25 cellular contexts compared by ENCODE assay signal in genomic region chr17:68993112-68993511, GRCh38. TPM values are rescaled to one million over a fixed set of nuclear protein-coding genes. Genes with fewer than 3 reads are reported as not detected.
DNase-seq lines count a peak whose midpoint lies in the region; ATAC-seq and TF ChIP-seq lines count a peak whose summit lies in the region.
"Had no signal": no experiment of that assay in that cellular context is flagged by ENCODE, and none has a peak within 500 bp of the region (broad histone marks: within the 10 kb centered on the region; RNA-seq: fewer than 3 reads in every experiment).

No MANE protein-coding gene starts in this region.

- H3K27me3 ChIP-seq in RWPE2 (ENCODE audit: insufficient read depth, poor library complexity, severe bottlenecking) (no peaks in the 10 kb centered on the region), smooth muscle cell (ENCODE audit: low read depth) (no peaks in the 10 kb centered on the region)
- H3K27me3 ChIP-seq: ascending aorta, colonic mucosa, vagina had no signal

- H3F3A ChIP-seq in smooth muscle cell (ENCODE audit: low read depth), result no peaks in the 10 kb centered on the region

- peaks cover 3% of the 10 kb centered on the region for H3K4me1 ChIP-seq in RWPE2 (ENCODE audit: insufficient read depth, poor library complexity, severe bottlenecking)
- H3K4me1 ChIP-seq in smooth muscle cell (ENCODE audit: low read depth), result no peaks in the 10 kb centered on the region
- H3K4me1 ChIP-seq: ascending aorta, colonic mucosa, HAP-1, vagina had no signal

- 71% methylated on average over 4 of the region's 4 CpGs for WGBS in smooth muscle cell (ENCODE audit: low lambda C conversion rate)

- no peak overlapping the region for H3K27ac ChIP-seq in RWPE2 (ENCODE audit: poor library complexity, severe bottlenecking)
- H3K27ac ChIP-seq in epithelial cell of prostate, result no peak overlapping the region
- no peak overlapping the region for H3K27ac ChIP-seq in smooth muscle cell (ENCODE audit: low read depth)
- H3K27ac ChIP-seq: ascending aorta, colonic mucosa, HL-60, vagina had no signal

- H2AFZ ChIP-seq in smooth muscle cell (ENCODE audit: low read depth), result no peak overlapping the region

- ATAC-seq in RWPE2 (ENCODE audit: low read depth) (peak; percentile 84), HG03095 (IDR thresholded peaks at IDR 0.05; ENCODE audit: unreplicated experiment) (no peak)
- ATAC-seq: left ventricle myocardium superior, Right ventricle myocardium inferior had no signal

- H3K79me2 ChIP-seq in smooth muscle cell (ENCODE audit: low read depth), result no peaks in the 10 kb centered on the region

- no peak overlapping the region for H3K9ac ChIP-seq in smooth muscle cell (ENCODE audit: low read depth)

- H3K9me3 ChIP-seq in RWPE2 (ENCODE audit: severe bottlenecking), result no peaks in the 10 kb centered on the region
- H3K9me3 ChIP-seq in smooth muscle cell (replicated peaks; ENCODE audit: low read depth), result no peaks in the 10 kb centered on the region
- H3K9me3 ChIP-seq: ascending aorta, colonic mucosa, HAP-1, vagina had no signal

- H4K20me1 ChIP-seq in smooth muscle cell (ENCODE audit: low read depth), result no peaks in the 10 kb centered on the region

- DNase-seq in ELR (ENCODE audit: low read depth) (peak; percentile 52), RWPE2 (ENCODE audit: low spot score) (no peak), epithelial cell of prostate (ENCODE audit: low read depth, low spot score) (peak; percentile 37), kidney tubule cell (ENCODE audit: low spot score) (peak; percentile 22), DMS153 (lab: John Stamatoyannopoulos, UW) (no peak), smooth muscle cell (lab: John Stamatoyannopoulos, UW; ENCODE audit: unreplicated experiment) (no peak), NCI-H1092 treated with DMSO at 0.1 percent for 48 hours (lab: John Stamatoyannopoulos, UW) (no peak)
- DNase-seq: activated CD4-positive, alpha-beta T cell treated with anti-CD3 and anti-CD28 coated beads, Interleukin-2, amount 50 U/mL, for 1 hour; activated naive CD4-positive, alpha-beta T cell treated with Interleukin-2 at 50 U/mL for 16 hours; CD4-positive, alpha-beta memory T cell; colonic mucosa; DMS53; left ventricle myocardium superior; MV-4-11; NCI-H2029; NCI-H510A; stimulated activated CD4-positive, alpha-beta T cell treated with anti-CD3 and anti-CD28 coated beads, Interleukin-12 subunit alpha, Interleukin-12 subunit beta, amount 100 ng/mL, for 4 hours; substantia nigra; T-helper 1 cell had no signal

- H3K36me3 ChIP-seq in RWPE2 (ENCODE audit: low read depth) (no peaks in the 10 kb centered on the region), smooth muscle cell (ENCODE audit: low read depth) (no peaks in the 10 kb centered on the region)
- H3K36me3 ChIP-seq: ascending aorta, colonic mucosa, HAP-1, vagina had no signal

- TF ChIP-seq CTCF in RWPE2 (IDR thresholded peaks at IDR 0.05; ENCODE audit: poor library complexity, severe bottlenecking) (no peak), smooth muscle cell (IDR thresholded peaks at IDR 0.05; ENCODE audit: borderline replicate concordance, insufficient read depth, poor library complexity, severe bottlenecking) (no peak)

- H3K4me3 ChIP-seq in RWPE2 (ENCODE audit: severe bottlenecking) (no peak overlapping the region), smooth muscle cell (no peak overlapping the region)
- H3K4me3 ChIP-seq: ascending aorta, colonic mucosa, HAP-1, vagina had no signal

- no peak overlapping the region for H3K4me2 ChIP-seq in smooth muscle cell

RNA-seq across cellular contexts. Expression of gene ABCA8, which starts 37.9 kb away (rescaled TPM):
- total RNA-seq in smooth muscle cell, result 6.9 TPM in 2 replicates
- polyA plus RNA-seq in smooth muscle cell, result 1.3 and 1.7 TPM in 2 replicates
- total RNA-seq: CD4-positive, alpha-beta memory T cell had no signal
- polyA plus RNA-seq: CD4-positive, alpha-beta memory T cell had no signal

Comparison
In these comparisons a context has a peak if more than half of its experiments do, and no peak if none do; other contexts are left out.
1. DNase-seq: peak in ELR (single experiment), epithelial cell of prostate (single experiment) and kidney tubule cell (single experiment); none in RWPE2 (single experiment), DMS153 (single experiment), smooth muscle cell (single experiment) and NCI-H1092 treated with DMSO at 0.1 percent for 48 hours (single experiment).